ENCODE assay signal across 22 cellular contexts in genomic region chr6:17293395-17293794, GRCh38. TPM values are rescaled to one million over a fixed set of nuclear protein-coding genes. Genes with fewer than 3 reads are reported as not detected.
"Had no signal": no experiment of that assay in that cellular context is flagged by ENCODE, and none has a peak within 500 bp of the region (broad histone marks: within the 10 kb centered on the region; RNA-seq: fewer than 3 reads in every experiment).

No MANE protein-coding gene starts in this region.

- H3K4me1 ChIP-seq: SJSA1 had no signal

- DNase-seq: Karpas-422, KG1, MG63, NCI-H1092, NCI-H1105 treated with DMSO at 0.1 percent for 48 hours, NCI-H1417 treated with DMSO at 0.1 percent for 48 hours, NCI-H146, NCI-H1694 treated with DMSO at 0.1 percent for 48 hours, NCI-H1930, NCI-H2081, NCI-H2107, NCI-H2227 treated with DMSO at 0.1 percent for 48 hours, NCI-H524, NCI-H526 treated with DMSO at 0.1 percent for 48 hours, NCI-H774, PC-3, SHP77 treated with DMSO at 0.1 percent for 48 hours, SK-N-SH had no signal

- ATAC-seq: Panc1, PC-3 had no signal

- H3K27me3 ChIP-seq: MG63, SJSA1 had no signal

- H3K36me3 ChIP-seq: MG63 had no signal

- H3K9me3 ChIP-seq: MG63, SJSA1, SK-N-SH had no signal

- H3K4me3 ChIP-seq: MG63, SJSA1 had no signal

- H3K27ac ChIP-seq: RWPE1, SJSA1 had no signal

RNA-seq across cellular contexts. Expression of gene RBM24, which starts 12.2 kb away (rescaled TPM):
- total RNA-seq: HT-29 had no signal
